In genomic region chr2:161316686-161317085, GRCh38 we compare ENCODE assay signal across 1 cellular context.
TF ChIP-seq lines count a peak whose summit lies in the region.

No MANE protein-coding gene starts in this region.

TF ChIP-seq in K562, 482 proteins besides CTCF, POLR2A, EP300 and RAD21:
- no peak for TF ChIP-seq E4F1 (CRISPR knock-in tag; IDR thresholded peaks at IDR 0.05; ENCODE audit: borderline replicate concordance)
- TF ChIP-seq TGIF2 (CRISPR knock-in tag; IDR thresholded peaks at IDR 0.05): no peak
- peak; percentile 21; the same call in 1 of the 2 replicates for TF ChIP-seq ATF3 (IDR thresholded peaks at IDR 0.05)
- TF ChIP-seq ATF3 (CRISPR knock-in tag; conservative IDR thresholded peaks at IDR 0.05): no peak
- no peak for TF ChIP-seq REST (CRISPR knock-in tag; IDR thresholded peaks at IDR 0.05; ENCODE audit: low read depth)
